ENCODE assay signal across 1 cellular context in the genomic region with DNA sequence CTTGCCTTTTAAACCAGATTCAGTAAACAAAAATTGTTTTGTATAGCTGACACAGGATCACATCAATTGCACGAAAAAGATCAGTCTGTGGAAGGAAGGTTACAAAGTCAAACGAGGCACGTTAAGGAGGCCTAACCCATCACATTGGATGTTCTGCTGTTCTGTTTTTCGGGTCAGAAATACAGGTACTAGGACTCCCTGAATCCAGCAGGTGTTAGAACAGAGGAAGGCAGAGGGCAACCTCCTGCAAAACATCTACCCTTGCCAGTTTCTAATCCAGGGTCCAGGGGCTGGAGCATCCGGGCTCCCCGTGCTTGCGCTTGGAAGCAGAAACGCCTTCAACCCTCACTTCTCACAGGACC.
TF ChIP-seq lines count a peak whose summit lies in the region.

No MANE protein-coding gene starts in this region.

TF ChIP-seq in WTC11, 78 proteins besides CTCF, POLR2A, EP300 and RAD21 (continued from another document):
- TF ChIP-seq, protein P1, sequence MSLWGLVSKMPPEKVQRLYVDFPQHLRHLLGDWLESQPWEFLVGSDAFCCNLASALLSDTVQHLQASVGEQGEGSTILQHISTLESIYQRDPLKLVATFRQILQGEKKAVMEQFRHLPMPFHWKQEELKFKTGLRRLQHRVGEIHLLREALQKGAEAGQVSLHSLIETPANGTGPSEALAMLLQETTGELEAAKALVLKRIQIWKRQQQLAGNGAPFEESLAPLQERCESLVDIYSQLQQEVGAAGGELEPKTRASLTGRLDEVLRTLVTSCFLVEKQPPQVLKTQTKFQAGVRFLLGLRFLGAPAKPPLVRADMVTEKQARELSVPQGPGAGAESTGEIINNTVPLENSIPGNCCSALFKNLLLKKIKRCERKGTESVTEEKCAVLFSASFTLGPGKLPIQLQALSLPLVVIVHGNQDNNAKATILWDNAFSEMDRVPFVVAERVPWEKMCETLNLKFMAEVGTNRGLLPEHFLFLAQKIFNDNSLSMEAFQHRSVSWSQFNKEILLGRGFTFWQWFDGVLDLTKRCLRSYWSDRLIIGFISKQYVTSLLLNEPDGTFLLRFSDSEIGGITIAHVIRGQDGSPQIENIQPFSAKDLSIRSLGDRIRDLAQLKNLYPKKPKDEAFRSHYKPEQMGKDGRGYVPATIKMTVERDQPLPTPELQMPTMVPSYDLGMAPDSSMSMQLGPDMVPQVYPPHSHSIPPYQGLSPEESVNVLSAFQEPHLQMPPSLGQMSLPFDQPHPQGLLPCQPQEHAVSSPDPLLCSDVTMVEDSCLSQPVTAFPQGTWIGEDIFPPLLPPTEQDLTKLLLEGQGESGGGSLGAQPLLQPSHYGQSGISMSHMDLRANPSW (CRISPR knock-in tag; conservative IDR thresholded peaks at IDR 0.05; ENCODE audit: low read depth): no peak
- no peak for TF ChIP-seq SMAD3 (CRISPR knock-in tag; IDR thresholded peaks at IDR 0.05; ENCODE audit: borderline replicate concordance)
- no peak for TF ChIP-seq JUN (CRISPR knock-in tag; IDR thresholded peaks at IDR 0.05)
- TF ChIP-seq ATF1 (CRISPR knock-in tag; IDR thresholded peaks at IDR 0.05): no peak
- TF ChIP-seq NR3C1 (CRISPR knock-in tag; conservative IDR thresholded peaks at IDR 0.05; ENCODE audit: low read depth): no peak
- TF ChIP-seq, protein P2, sequence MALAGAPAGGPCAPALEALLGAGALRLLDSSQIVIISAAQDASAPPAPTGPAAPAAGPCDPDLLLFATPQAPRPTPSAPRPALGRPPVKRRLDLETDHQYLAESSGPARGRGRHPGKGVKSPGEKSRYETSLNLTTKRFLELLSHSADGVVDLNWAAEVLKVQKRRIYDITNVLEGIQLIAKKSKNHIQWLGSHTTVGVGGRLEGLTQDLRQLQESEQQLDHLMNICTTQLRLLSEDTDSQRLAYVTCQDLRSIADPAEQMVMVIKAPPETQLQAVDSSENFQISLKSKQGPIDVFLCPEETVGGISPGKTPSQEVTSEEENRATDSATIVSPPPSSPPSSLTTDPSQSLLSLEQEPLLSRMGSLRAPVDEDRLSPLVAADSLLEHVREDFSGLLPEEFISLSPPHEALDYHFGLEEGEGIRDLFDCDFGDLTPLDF (CRISPR knock-in tag; IDR thresholded peaks at IDR 0.05): no peak
- TF ChIP-seq MYBL2 (CRISPR knock-in tag; IDR thresholded peaks at IDR 0.05): no peak
